ENCODE assay signal across 23 cellular contexts in genomic region chr6:33783781-33784520, GRCh38. TPM values are rescaled to one million over a fixed set of nuclear protein-coding genes. Genes with fewer than 3 reads are reported as not detected.
DNase-seq lines count a peak whose midpoint lies in the region; ATAC-seq and TF ChIP-seq lines count a peak whose summit lies in the region.
"Had no signal": no experiment of that assay in that cellular context is flagged by ENCODE, and none has a peak within 500 bp of the region (broad histone marks: within the 10 kb centered on the region; RNA-seq: fewer than 3 reads in every experiment).

No MANE protein-coding gene starts in this region.

- H3K27ac Mint-ChIP-seq in activated T-cell treated with anti-CD3 and anti-CD28 coated beads, Interleukin-2, amount 50 U/mL, for 24 hours, result peak overlapping the region; percentile 50
- no peak overlapping the region for H3K27ac Mint-ChIP-seq in T-helper 17 cell
- H3K27ac Mint-ChIP-seq in endothelial cell (ENCODE audit: unreplicated experiment), result peak overlapping the region; percentile 89
- H3K27ac Mint-ChIP-seq in neural crest cell (ENCODE audit: unreplicated experiment), result no peak overlapping the region
- H3K27ac Mint-ChIP-seq in stimulated activated memory B cell treated with anti-CD40 and anti-IgM and Interleukin-4, amounts not matched to agents 10 μg/mL and 1 μg/mL and 100 μg/mL, for 72 hours, result no peak overlapping the region

- peaks cover 91% of the 10 kb centered on the region for H3K36me3 Mint-ChIP-seq in activated T-cell treated with anti-CD3 and anti-CD28 coated beads, Interleukin-2, amount 50 U/mL, for 24 hours (ENCODE audit: low read depth)
- H3K36me3 Mint-ChIP-seq in T-helper 17 cell (ENCODE audit: low read depth) (peaks cover 11% of the 10 kb centered on the region), endothelial cell (ENCODE audit: low read depth, unreplicated experiment) (peaks cover 28% of the 10 kb centered on the region), neural crest cell (ENCODE audit: low read depth) (peaks cover 14% of the 10 kb centered on the region)
- peaks cover 51% of the 10 kb centered on the region for H3K36me3 Mint-ChIP-seq in stimulated activated memory B cell treated with anti-CD40 and anti-IgM and Interleukin-4, amounts not matched to agents 10 μg/mL and 1 μg/mL and 100 μg/mL, for 72 hours

- no peak for ATAC-seq in T-helper 17 cell
- no peak for ATAC-seq in stimulated activated memory B cell treated with anti-CD40 and anti-IgM and Interleukin-4, amounts not matched to agents 10 μg/mL and 1 μg/mL and 100 μg/mL, for 72 hours

- H3K27me3 Mint-ChIP-seq in activated T-cell treated with anti-CD3 and anti-CD28 coated beads, Interleukin-2, amount 50 U/mL, for 24 hours, result no peaks in the 10 kb centered on the region
- H3K27me3 Mint-ChIP-seq in T-helper 17 cell, result no peaks in the 10 kb centered on the region
- peaks cover 21% of the 10 kb centered on the region for H3K27me3 Mint-ChIP-seq in endothelial cell (ENCODE audit: unreplicated experiment)
- no peaks in the 10 kb centered on the region for H3K27me3 Mint-ChIP-seq in neural crest cell (ENCODE audit: low read depth)
- no peaks in the 10 kb centered on the region for H3K27me3 Mint-ChIP-seq in stimulated activated memory B cell treated with anti-CD40 and anti-IgM and Interleukin-4, amounts not matched to agents 10 μg/mL and 1 μg/mL and 100 μg/mL, for 72 hours

- no peaks in the 10 kb centered on the region for H3K9me3 ChIP-seq in T-helper 17 cell (ENCODE audit: control insufficient read depth, low read length, poor library complexity, severe bottlenecking)
- H3K9me3 ChIP-seq: HAP-1 had no signal

- H3K4me1 Mint-ChIP-seq in activated T-cell treated with anti-CD3 and anti-CD28 coated beads, Interleukin-2, amount 50 U/mL, for 24 hours (ENCODE audit: low read depth), result peaks cover 51% of the 10 kb centered on the region
- H3K4me1 Mint-ChIP-seq in T-helper 17 cell, result peaks cover 40% of the 10 kb centered on the region
- H3K4me1 Mint-ChIP-seq in endothelial cell (ENCODE audit: unreplicated experiment), result peaks cover 86% of the 10 kb centered on the region
- peaks cover 74% of the 10 kb centered on the region for H3K4me1 Mint-ChIP-seq in neural crest cell
- H3K4me1 Mint-ChIP-seq in stimulated activated memory B cell treated with anti-CD40 and anti-IgM and Interleukin-4, amounts not matched to agents 10 μg/mL and 1 μg/mL and 100 μg/mL, for 72 hours, result peaks cover 38% of the 10 kb centered on the region

- TF ChIP-seq CTCF in endothelial cell (IDR thresholded peaks at IDR 0.05; ENCODE audit: unreplicated experiment) (no peak), neural crest cell (conservative IDR thresholded peaks at IDR 0.05) (no peak)

- no peak for DNase-seq in activated T-cell treated with anti-CD3 and anti-CD28 coated beads, Interleukin-2, amount 50 U/mL, for 24 hours
- DNase-seq in activated T-cell treated with anti-CD3 and anti-CD28 coated beads, Interleukin-2, amount 50 U/mL, for 1 hour, result no peak
- DNase-seq in T-helper 17 cell, result no peak
- no peak for DNase-seq in endothelial cell (ENCODE audit: low spot score)
- no peak for DNase-seq in neural crest cell (ENCODE audit: low read depth, low spot score)
- no peak for DNase-seq in activated CD8-positive, alpha-beta memory T cell treated with anti-CD3 and anti-CD28 coated beads for 24 hours
- no peak for DNase-seq in HT-29 (ENCODE audit: low spot score)
- DNase-seq: COR-L47, DMS 273 treated with DMSO at 0.1 percent for 48 hours, DND-41, IMR-90, NCI-H1417, NCI-H187, NCI-H2107, NCI-H510A treated with DMSO at 0.1 percent for 48 hours, NCI-H82, OCI-M1 had no signal

- no peak overlapping the region for H3K4me3 Mint-ChIP-seq in activated T-cell treated with anti-CD3 and anti-CD28 coated beads, Interleukin-2, amount 50 U/mL, for 24 hours
- H3K4me3 Mint-ChIP-seq in T-helper 17 cell, result peak overlapping the region; percentile 57
- peak overlapping the region; percentile 59 for H3K4me3 Mint-ChIP-seq in endothelial cell (ENCODE audit: unreplicated experiment)
- H3K4me3 Mint-ChIP-seq in neural crest cell, result peak overlapping the region; percentile 59
- no peak overlapping the region for H3K4me3 Mint-ChIP-seq in stimulated activated memory B cell treated with anti-CD40 and anti-IgM and Interleukin-4, amounts not matched to agents 10 μg/mL and 1 μg/mL and 100 μg/mL, for 72 hours
- H3K4me3 Mint-ChIP-seq: CD14-positive monocyte had no signal

- no peaks in the 10 kb centered on the region for H3K9me3 Mint-ChIP-seq in activated T-cell treated with anti-CD3 and anti-CD28 coated beads, Interleukin-2, amount 50 U/mL, for 24 hours
- H3K9me3 Mint-ChIP-seq in endothelial cell (ENCODE audit: unreplicated experiment) (no peaks in the 10 kb centered on the region), neural crest cell (no peaks in the 10 kb centered on the region)
- no peaks in the 10 kb centered on the region for H3K9me3 Mint-ChIP-seq in stimulated activated memory B cell treated with anti-CD40 and anti-IgM and Interleukin-4, amounts not matched to agents 10 μg/mL and 1 μg/mL and 100 μg/mL, for 72 hours

RNA-seq across cellular contexts. Expression of gene LEMD2, which starts 5.0 kb away (rescaled TPM):
- total RNA-seq in T-helper 17 cell, result 100 to 1,000 TPM; 101 to 120 TPM
- total RNA-seq in endothelial cell (ENCODE audit: unreplicated experiment), result 105 TPM
- total RNA-seq in neural crest cell, result 63.6 and 71.1 TPM in 2 replicates
- total RNA-seq in HT-29 (2014; rRNA removed; shearing (Covaris generic)), result 42.1 and 50.2 TPM in 2 replicates

RNA-seq across cellular contexts. Expression of gene MLN, which starts 19.9 kb away (rescaled TPM):
- total RNA-seq in T-helper 17 cell (not detected), endothelial cell (ENCODE audit: unreplicated experiment) (not detected), neural crest cell (not detected in 2 replicates)
- total RNA-seq in HT-29 (2014; rRNA removed; shearing (Covaris generic)), result not detected in 2 replicates
- total RNA-seq: G401, IMR-90, M059J, RPMI7951 had no signal

RNA-seq across cellular contexts. Expression of gene IP6K3, which starts 37.2 kb away (rescaled TPM):
- total RNA-seq in T-helper 17 cell, result not detected
- not detected for total RNA-seq in endothelial cell (ENCODE audit: unreplicated experiment)
- 0.72 and 0.89 TPM in 2 replicates for total RNA-seq in neural crest cell
- total RNA-seq in HT-29 (2014; rRNA removed; shearing (Covaris generic)), result not detected in 2 replicates
- total RNA-seq: M059J had no signal

Comparison
In these comparisons a context has a peak if more than half of its experiments do, and no peak if none do; other contexts are left out.
1. H3K27ac Mint-ChIP-seq: peak in activated T-cell treated with anti-CD3 and anti-CD28 coated beads, Interleukin-2, amount 50 U/mL, for 24 hours (single experiment) and endothelial cell (single experiment); none in T-helper 17 cell (single experiment), neural crest cell (single experiment) and stimulated activated memory B cell treated with anti-CD40 and anti-IgM and Interleukin-4, amounts not matched to agents 10 μg/mL and 1 μg/mL and 100 μg/mL, for 72 hours (single experiment).
2. H3K4me3 Mint-ChIP-seq: peak in T-helper 17 cell (single experiment), endothelial cell (single experiment) and neural crest cell (single experiment); none in activated T-cell treated with anti-CD3 and anti-CD28 coated beads, Interleukin-2, amount 50 U/mL, for 24 hours (single experiment) and stimulated activated memory B cell treated with anti-CD40 and anti-IgM and Interleukin-4, amounts not matched to agents 10 μg/mL and 1 μg/mL and 100 μg/mL, for 72 hours (single experiment).